13 cellular contexts compared by ENCODE assay signal in genomic region chrY:24615412-24615811, GRCh38. TPM values are rescaled to one million over a fixed set of nuclear protein-coding genes. Genes with fewer than 3 reads are reported as not detected.
"Had no signal": no experiment of that assay in that cellular context is flagged by ENCODE, and none has a peak within 500 bp of the region (broad histone marks: within the 10 kb centered on the region; RNA-seq: fewer than 3 reads in every experiment).

No MANE protein-coding gene starts in this region.

RNA-seq across cellular contexts. Expression of gene BPY2B, which starts 2.4 kb away (rescaled TPM):
- total RNA-seq: stomach, subcutaneous adipose tissue, temporal lobe, thoracic aorta, thyroid gland, tibial nerve, transverse colon, upper lobe of left lung, upper lobe of right lung, ureter, urinary bladder, uterus, vagina had no signal
